15 cellular contexts compared by ENCODE assay signal in genomic region chr20:49361872-49362663, GRCh38.
"Had no signal": no experiment of that assay in that cellular context is flagged by ENCODE, and none has a peak within 500 bp of the region (broad histone marks: within the 10 kb centered on the region; RNA-seq: fewer than 3 reads in every experiment).

No MANE protein-coding gene starts in this region.

- H3K9me3 ChIP-seq: esophagus muscularis mucosa, transverse colon, uterus had no signal

- H3K4me1 ChIP-seq: uterus had no signal

- DNase-seq: activated CD4-positive, alpha-beta T cell treated with anti-CD3 and anti-CD28 coated beads, Interleukin-2, amount 10 ng/mL, durations not matched to agents 24 days and 14 days; activated CD8-positive, alpha-beta T cell treated with anti-CD3 and anti-CD28 coated beads for 36 hours; activated naive CD4-positive, alpha-beta T cell treated with Interleukin-2 at 50 U/mL for 16 hours; activated naive CD8-positive, alpha-beta T cell treated with anti-CD3 and anti-CD28 coated beads, Interleukin-2, amount 10 ng/mL, durations not matched to agents 7 days and 5 days; activated T-cell treated with anti-CD3 and anti-CD28 coated beads, Interleukin-2, amount 50 U/mL, for 24 hours; effector CD8-positive, alpha-beta T cell; mesendoderm; right cardiac atrium; stimulated activated naive CD8-positive, alpha-beta T cell treated with anti-CD3 and anti-CD28 coated beads, Interleukin-15, Interleukin-2, amounts not matched to agents 100 U/mL and 50 U/mL, for 24 hours; T-cell; T-helper 9 cell; transverse colon; uterus had no signal

- H3K27me3 ChIP-seq: esophagus muscularis mucosa, transverse colon, uterus had no signal

- H3K27ac ChIP-seq: skin epidermis, uterus had no signal

- H3K4me3 ChIP-seq: esophagus muscularis mucosa, skin epidermis, transverse colon, uterus had no signal

- H3K36me3 ChIP-seq: esophagus muscularis mucosa, transverse colon, uterus had no signal

- ATAC-seq: activated CD8-positive, alpha-beta T cell treated with anti-CD3 and anti-CD28 coated beads for 36 hours; right cardiac atrium; stimulated activated naive CD8-positive, alpha-beta T cell treated with anti-CD3 and anti-CD28 coated beads, Interleukin-15, Interleukin-2, amounts not matched to agents 100 U/mL and 50 U/mL, for 24 hours; T-cell had no signal
